In the genomic region with DNA sequence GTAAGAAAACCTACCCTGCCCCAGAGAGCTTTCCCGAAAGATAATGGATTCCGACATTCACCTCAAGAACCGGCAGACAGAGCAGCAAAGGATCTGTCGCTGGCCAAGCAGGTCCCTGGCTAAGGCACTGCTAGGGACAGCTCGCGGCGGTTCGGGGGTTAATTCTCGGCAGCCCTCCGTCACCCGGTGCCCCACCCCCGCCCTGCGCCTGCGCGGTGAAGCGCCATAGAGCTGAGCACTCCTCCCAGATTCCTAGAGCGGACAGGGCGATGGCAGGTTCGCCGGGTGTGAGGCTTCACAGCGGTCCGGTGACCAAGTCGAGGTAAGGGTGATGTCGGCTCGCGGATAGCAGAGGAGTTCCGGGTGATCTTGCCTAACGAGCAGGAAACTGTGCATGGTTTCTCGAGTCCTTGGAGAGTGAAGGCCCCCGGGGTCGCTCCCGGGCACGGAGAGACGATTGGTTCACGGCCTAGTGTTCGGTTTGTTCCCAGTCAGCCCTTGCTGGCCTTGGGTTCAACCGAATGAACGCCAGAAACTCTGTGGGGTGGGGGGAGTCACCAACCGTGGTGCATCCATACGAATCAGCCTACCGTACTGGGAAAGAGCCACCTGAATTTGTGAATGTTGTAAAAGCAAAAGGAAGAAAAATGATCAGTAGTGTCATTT, we compare ENCODE assay signal across 8 cellular contexts. TPM values are rescaled to one million over a fixed set of nuclear protein-coding genes. Genes with fewer than 3 reads are reported as not detected.
DNase-seq lines count a peak whose midpoint lies in the region; ATAC-seq and TF ChIP-seq lines count a peak whose summit lies in the region.

A gene (minus strand): TSS at position 160 of the 666 bp plus-strand sequence. CDS start 25,877 bp downstream, outside the sequence.

- CTCF ChIA-PET in BJ (lab: Yijun Ruan, JAX) = no interaction called here
- CTCF ChIA-PET in activated CD4-positive, alpha-beta T cell treated with anti-CD3 and anti-CD28 coated beads, Interleukin-2, amount 10 ng/mL, durations not matched to agents 7 days and 5 days (lab: Charles Lee) = interaction anchor here (0.6 to 0.9 kb wide), 3 partner anchors 9 to 255 kb away, joined by 3 to 4 read pairs (median 3); a partner anchor contains a TSS

- TF ChIP-seq CTCF in BJ (IDR thresholded peaks at IDR 0.05; ENCODE audit: insufficient read depth, low read depth, low read length) = no peak

- peaks cover 22% of the 10 kb centered on the region for H3K9me3 Mint-ChIP-seq in activated CD4-positive, alpha-beta T cell treated with anti-CD3 and anti-CD28 coated beads, Interleukin-2, amount 10 ng/mL, durations not matched to agents 7 days and 5 days

- H3K27me3 Mint-ChIP-seq in activated CD4-positive, alpha-beta T cell treated with anti-CD3 and anti-CD28 coated beads, Interleukin-2, amount 10 ng/mL, durations not matched to agents 7 days and 5 days = no peaks in the 10 kb centered on the region

- peaks cover 74% of the 10 kb centered on the region for H3K36me3 Mint-ChIP-seq in activated CD4-positive, alpha-beta T cell treated with anti-CD3 and anti-CD28 coated beads, Interleukin-2, amount 10 ng/mL, durations not matched to agents 7 days and 5 days (ENCODE audit: low read depth)

- peaks cover 1% of the 10 kb centered on the region; the same call in 1 of the 2 replicates for H3K36me3 ChIP-seq in BJ (ENCODE audit: control insufficient read depth, insufficient read depth, low read length)

- peak within 1 kb of the TSS; percentile 83 for H3K4me3 ChIP-seq in BJ (ENCODE audit: low read depth, low read length)

- POLR2A ChIA-PET in BJ (lab: Charles Lee) = interaction anchor here (0.9 kb wide), 1 partner anchor 50 kb away, joined by 3 read pairs; a partner anchor contains a TSS
- POLR2A ChIA-PET in activated CD4-positive, alpha-beta T cell treated with anti-CD3 and anti-CD28 coated beads, Interleukin-2, amount 10 ng/mL, durations not matched to agents 7 days and 5 days (lab: Charles Lee) = interaction anchor here (0.5 to 1.0 kb wide), 4 partner anchors 39 to 269 kb away, joined by 3 to 7 read pairs (median 4); no protein-coding TSS in a partner anchor

- H3K27me3 ChIP-seq in BJ (ENCODE audit: control insufficient read depth, insufficient read depth, low read length) = no peaks in the 10 kb centered on the region

- peak; percentile 62 for DNase-seq in BJ (ENCODE audit: low read depth)
- DNase-seq in NCI-H526 treated with DMSO at 0.1 percent for 48 hours (lab: John Stamatoyannopoulos, UW) = peak; percentile 71
- DNase-seq in activated CD4-positive, alpha-beta T cell treated with anti-CD3 and anti-CD28 coated beads, Interleukin-2, amount 10 ng/mL, durations not matched to agents 7 days and 5 days = peak; percentile 95
- DNase-seq in dedifferentiated amniotic fluid mesenchymal stem cell (ENCODE audit: extremely low spot score) = peak; percentile 94
- peak; percentile 96 for DNase-seq in left lobe of liver (ENCODE audit: low spot score)
- DNase-seq in stimulated activated CD4-positive, alpha-beta T cell treated with anti-CD3 and anti-CD28 coated beads, Interleukin-2, amount 100 ng/mL, for 4 hours (ENCODE audit: low read depth) = peak; percentile 92

- H3K27ac Mint-ChIP-seq in activated CD4-positive, alpha-beta T cell treated with anti-CD3 and anti-CD28 coated beads, Interleukin-2, amount 10 ng/mL, durations not matched to agents 7 days and 5 days = peak within 1 kb of the TSS; percentile 97

- ATAC-seq in GM19324 (IDR thresholded peaks at IDR 0.05; ENCODE audit: low FRiP score, unreplicated experiment) = peak; percentile 95
- peak; percentile 77 for ATAC-seq in HG03469 (IDR thresholded peaks at IDR 0.05; ENCODE audit: unreplicated experiment)
- ATAC-seq in left lobe of liver = peak; percentile 99

- H3K4me1 Mint-ChIP-seq in activated CD4-positive, alpha-beta T cell treated with anti-CD3 and anti-CD28 coated beads, Interleukin-2, amount 10 ng/mL, durations not matched to agents 7 days and 5 days = peaks cover 51% of the 10 kb centered on the region

- peak within 1 kb of the TSS; percentile 98 for H3K4me3 Mint-ChIP-seq in activated CD4-positive, alpha-beta T cell treated with anti-CD3 and anti-CD28 coated beads, Interleukin-2, amount 10 ng/mL, durations not matched to agents 7 days and 5 days

RNA-seq across cellular contexts. Expression of the gene that starts here (rescaled TPM):
- polyA plus RNA-seq in BJ (2011; rRNA removed) = 7.0 and 7.5 TPM in 2 replicates
- 6.8 and 8.9 TPM in 2 replicates for polyA minus RNA-seq in BJ (2011; rRNA and poly(A)+ RNA removed)
- 10 to 100 TPM; 18.5 to 18.8 TPM for total RNA-seq in activated CD4-positive, alpha-beta T cell treated with anti-CD3 and anti-CD28 coated beads, Interleukin-2, amount 10 ng/mL, durations not matched to agents 7 days and 5 days
- 5.5 TPM for total RNA-seq in left lobe of liver

Comparison
In these comparisons a context has a peak if more than half of its experiments do, and no peak if none do; other contexts are left out.
1. Peak in every context shown above with its lines: DNase-seq, ATAC-seq and H3K4me3 ChIP-seq.